ENCODE assay signal across 8 cellular contexts in genomic region chr13:31909889-31910551, GRCh38.
DNase-seq lines count a peak whose midpoint lies in the region; ATAC-seq, FAIRE-seq and TF ChIP-seq lines count a peak whose summit lies in the region.

No MANE protein-coding gene starts in this region.

- H3K4me1 ChIP-seq in breast epithelium, result no peaks in the 10 kb centered on the region
- peaks cover 0 to 4% of the 10 kb centered on the region in 2 donors for H3K4me1 ChIP-seq in kidney (ENCODE audit: control insufficient read depth in 1 of 2, insufficient read depth in 1 of 2, low read depth in 1 of 2, low read length in 2 of 2)

- H3K36me3 ChIP-seq in SU-DHL-6 (ENCODE audit: low read length) (no peaks in the 10 kb centered on the region), breast epithelium (no peaks in the 10 kb centered on the region), kidney (ENCODE audit: control insufficient read depth in 1 of 2, insufficient read depth in 2 of 2, low read length in 2 of 2) (no peaks in the 10 kb centered on the region)

- intact Hi-C loops in breast epithelium (cut with DNase I; ENCODE audit: low total_unique reads) (no loop called here), kidney (cut with DNase I) (no loop called here)

- no peaks in the 10 kb centered on the region for H3K9me2 ChIP-seq in SU-DHL-6 (replicated peaks; ENCODE audit: insufficient read depth, low read length)

- H4K20me1 ChIP-seq in SU-DHL-6 (ENCODE audit: low read depth, low read length), result no peaks in the 10 kb centered on the region

- H3K79me2 ChIP-seq in SU-DHL-6 (ENCODE audit: insufficient read depth, low read length), result no peaks in the 10 kb centered on the region

- peak; percentile 23 for DNase-seq in NCI-H1092 (lab: John Stamatoyannopoulos, UW)
- no peak for DNase-seq in breast epithelium (ENCODE audit: low spot score in 2 of 2)
- DNase-seq in kidney, result no peak
- DNase-seq in stimulated activated CD4-positive, alpha-beta T cell treated with anti-CD3 and anti-CD28 coated beads, Interleukin-4, amount 100 ng/mL, for 48 hours (ENCODE audit: low read depth in 2 of 2), result peak; percentile 11 to 12

- TF ChIP-seq CTCF in 22Rv1 (IDR thresholded peaks at IDR 0.05) (peak; percentile 90), GM12872 (IDR thresholded peaks at IDR 0.05; ENCODE audit: insufficient read depth, low read depth, low read length) (peak; percentile 76), SU-DHL-6 (IDR thresholded peaks at IDR 0.05; ENCODE audit: insufficient read depth, low read length, poor library complexity, severe bottlenecking) (peak; percentile 92), breast epithelium (IDR thresholded peaks at IDR 0.05) (peak; percentile 58 to 86 (median 75)), kidney (IDR thresholded peaks at IDR 0.05; ENCODE audit: borderline replicate concordance, extremely low read depth, insufficient read depth) (peak; percentile 92)

- H2AFZ ChIP-seq in SU-DHL-6 (ENCODE audit: low read depth, low read length, severe bottlenecking), result no peak overlapping the region

- H3K4me2 ChIP-seq in SU-DHL-6 (ENCODE audit: low read depth, low read length, poor library complexity, severe bottlenecking), result no peak overlapping the region

- H3K9me3 ChIP-seq in SU-DHL-6 (ENCODE audit: insufficient read depth, low read length), result no peaks in the 10 kb centered on the region
- H3K9me3 ChIP-seq in breast epithelium, result no peaks in the 10 kb centered on the region
- H3K9me3 ChIP-seq in kidney (ENCODE audit: control insufficient read depth in 1 of 2, low read length in 2 of 2), result no peaks in the 10 kb centered on the region

- H3F3A ChIP-seq in SU-DHL-6 (ENCODE audit: insufficient read depth), result no peaks in the 10 kb centered on the region

- no peak for TF ChIP-seq POLR2A in breast epithelium (IDR thresholded peaks at IDR 0.05)

- H3K27ac ChIP-seq in 22Rv1 (no peak overlapping the region), SU-DHL-6 (ENCODE audit: low read depth, low read length) (no peak overlapping the region), breast epithelium (no peak overlapping the region), kidney (ENCODE audit: low read depth in 2 of 2, low read length in 2 of 2) (no peak overlapping the region)

- peak; percentile 96 for FAIRE-seq in kidney (lab: Jason Lieb, UNC)

- H3K9ac ChIP-seq in SU-DHL-6 (ENCODE audit: low read length) (no peak overlapping the region), kidney (ENCODE audit: low read length in 2 of 2) (no peak overlapping the region)

- no peak overlapping the region for H3K4me3 ChIP-seq in SU-DHL-6 (ENCODE audit: insufficient read depth, low read length, poor library complexity, severe bottlenecking)
- H3K4me3 ChIP-seq in breast epithelium, result no peak overlapping the region
- H3K4me3 ChIP-seq in kidney (ENCODE audit: low read length in 2 of 2), result no peak overlapping the region

- ATAC-seq in GM19351 (IDR thresholded peaks at IDR 0.05; ENCODE audit: unreplicated experiment), result no peak

- H3K27me3 ChIP-seq in SU-DHL-6 (ENCODE audit: low read length) (no peaks in the 10 kb centered on the region), breast epithelium (no peaks in the 10 kb centered on the region)

Comparison
In these comparisons a context has a peak if more than half of its experiments do, and no peak if none do; other contexts are left out.
1. DNase-seq: peak in NCI-H1092 (single experiment) and stimulated activated CD4-positive, alpha-beta T cell treated with anti-CD3 and anti-CD28 coated beads, Interleukin-4, amount 100 ng/mL, for 48 hours (2 of 2); none in breast epithelium (0 of 2) and kidney (single experiment).
2. Peak in every context shown above with its lines, with median percentiles within 50 percentile points of each other: CTCF ChIP-seq.